In genomic region chr3:44892689-44893088, GRCh38 we compare ENCODE assay signal across 24 cellular contexts. TPM values are rescaled to one million over a fixed set of nuclear protein-coding genes. Genes with fewer than 3 reads are reported as not detected.
DNase-seq lines count a peak whose midpoint lies in the region; ATAC-seq and TF ChIP-seq lines count a peak whose summit lies in the region.
"Had no signal": no experiment of that assay in that cellular context is flagged by ENCODE, and none has a peak within 500 bp of the region (broad histone marks: within the 10 kb centered on the region; RNA-seq: fewer than 3 reads in every experiment).

No MANE protein-coding gene starts in this region.

- H3F3A ChIP-seq in SK-N-SH (replicated peaks; ENCODE audit: insufficient read depth) = peaks cover 3% of the 10 kb centered on the region

- intact Hi-C loops in tibial artery (cut with DNase I; ENCODE audit: low total_unique reads) = no loop called here

- H3K36me3 ChIP-seq in SK-N-SH (replicated peaks in 1 of 2; ENCODE audit: control insufficient read depth in 1 of 2, insufficient read depth in 2 of 2, low read length in 1 of 2) (no peaks in the 10 kb centered on the region), tibial artery (no peaks in the 10 kb centered on the region)
- H3K36me3 ChIP-seq: MG63, transverse colon had no signal

- no peaks in the 10 kb centered on the region for H3K9me3 Mint-ChIP-seq in osteocyte (ENCODE audit: unreplicated experiment)
- H3K9me3 Mint-ChIP-seq: activated CD8-positive, alpha-beta T cell treated with anti-CD3 and anti-CD28 coated beads for 36 hours; central memory CD8-positive, alpha-beta T cell; stimulated activated naive CD8-positive, alpha-beta T cell treated with anti-CD3 and anti-CD28 coated beads, Interleukin-15, Interleukin-2, amounts not matched to agents 100 ng/mL and 50 ng/mL, for 24 hours; T-cell had no signal

- H4K20me1 ChIP-seq in SK-N-SH (ENCODE audit: insufficient read depth) = no peaks in the 10 kb centered on the region

- DNase-seq in HT1080 (ENCODE audit: low read depth) (peak; percentile 47), SK-N-SH (no peak), epithelial cell of prostate (ENCODE audit: low read depth, low spot score) (no peak), osteocyte (ENCODE audit: extremely low spot score, unreplicated experiment) (no peak), tibial artery (no peak), NCI-H774 (lab: John Stamatoyannopoulos, UW) (no peak)
- no peak for DNase-seq in activated naive CD4-positive, alpha-beta T cell treated with Interleukin-2 at 50 U/mL for 16 hours
- DNase-seq: activated CD4-positive, CD25-positive, alpha-beta regulatory T cell treated with anti-CD3 and anti-CD28 coated beads, Interleukin-2, amount 50 U/mL, for 72 hours; activated CD8-positive, alpha-beta T cell treated with anti-CD3 and anti-CD28 coated beads for 36 hours; activated gamma-delta T cell treated with Interleukin-2 at 50 U/mL for 16 hours; AML-193; MG63; nucleus accumbens; SHP77 treated with DMSO at 0.1 percent for 48 hours; stimulated activated CD4-positive, alpha-beta T cell treated with anti-CD3 and anti-CD28 coated beads, Interleukin-4, amount 100 ng/mL, for 24 hours; T-cell; transverse colon had no signal

- CTCF ChIA-PET in SK-N-SH (lab: Yijun Ruan, JAX) = no interaction called here

- peak overlapping the region; percentile 21; the same call in 1 of the 2 replicates for H3K4me2 ChIP-seq in SK-N-SH

- H3K9me2 ChIP-seq in SK-N-SH = no peaks in the 10 kb centered on the region

- H3K4me1 ChIP-seq in SK-N-SH (ENCODE audit: control insufficient read depth in 1 of 2, insufficient read depth in 2 of 2, low read depth in 1 of 2, low read length in 1 of 2) = peaks cover 0 to 6% of the 10 kb centered on the region in 2 experiments; a peak in 3 of 4 replicates
- no peaks in the 10 kb centered on the region for H3K4me1 ChIP-seq in tibial artery
- H3K4me1 ChIP-seq: transverse colon had no signal

- H3K27me3 ChIP-seq in SK-N-SH (ENCODE audit: insufficient read depth) (no peaks in the 10 kb centered on the region), tibial artery (no peaks in the 10 kb centered on the region)
- H3K27me3 ChIP-seq: MG63, transverse colon had no signal

- H3K27me3 Mint-ChIP-seq in osteocyte (ENCODE audit: unreplicated experiment) = no peaks in the 10 kb centered on the region
- H3K27me3 Mint-ChIP-seq: activated CD8-positive, alpha-beta T cell treated with anti-CD3 and anti-CD28 coated beads for 36 hours had no signal

- H2AFZ ChIP-seq in SK-N-SH (ENCODE audit: low read depth) = no peak overlapping the region

- H3K9me3 ChIP-seq in SK-N-SH (no peaks in the 10 kb centered on the region), tibial artery (no peaks in the 10 kb centered on the region)
- H3K9me3 ChIP-seq: MG63, transverse colon had no signal

- H3K4me3 ChIP-seq in SK-N-SH (ENCODE audit: low read depth in 2 of 2, low read length in 1 of 2) (no peak overlapping the region), tibial artery (no peak overlapping the region)
- H3K4me3 ChIP-seq: GM12878, MG63, transverse colon had no signal

- TF ChIP-seq EP300 in SK-N-SH (IDR thresholded peaks at IDR 0.05; ENCODE audit: borderline replicate concordance in 1 of 2, low read depth in 1 of 2, low read length in 1 of 2) = no peak

- H3K27ac ChIP-seq in SK-N-SH (ENCODE audit: low read depth in 2 of 2, low read length in 1 of 2) (peak overlapping the region in 1 of 2 experiments; percentile 61; a peak in 2 of 4 replicates), epithelial cell of prostate (peak overlapping the region; percentile 63), tibial artery (no peak overlapping the region)
- H3K27ac ChIP-seq: HL-60, transverse colon had no signal

- H3K27ac Mint-ChIP-seq in osteocyte (ENCODE audit: unreplicated experiment) = peak overlapping the region; percentile 19
- H3K27ac Mint-ChIP-seq: activated CD8-positive, alpha-beta T cell treated with anti-CD3 and anti-CD28 coated beads for 36 hours; IgD-negative memory B cell; stimulated activated naive CD8-positive, alpha-beta T cell treated with anti-CD3 and anti-CD28 coated beads, Interleukin-15, Interleukin-2, amounts not matched to agents 100 ng/mL and 50 ng/mL, for 24 hours; T-cell had no signal

- POLR2A ChIA-PET in SK-N-SH (lab: Yijun Ruan, JAX) = no interaction called here

- H3K9ac ChIP-seq in SK-N-SH = no peak overlapping the region

- no peak for TF ChIP-seq RAD21 in SK-N-SH (IDR thresholded peaks at IDR 0.05; ENCODE audit: low read length)

- no peak overlapping the region for H3K4me3 Mint-ChIP-seq in osteocyte (ENCODE audit: unreplicated experiment)
- H3K4me3 Mint-ChIP-seq: activated CD8-positive, alpha-beta T cell treated with anti-CD3 and anti-CD28 coated beads for 36 hours; central memory CD8-positive, alpha-beta T cell; IgD-negative memory B cell; stimulated activated naive CD8-positive, alpha-beta T cell treated with anti-CD3 and anti-CD28 coated beads, Interleukin-15, Interleukin-2, amounts not matched to agents 100 ng/mL and 50 ng/mL, for 24 hours; T-cell had no signal

- no peak for TF ChIP-seq CTCF in SK-N-SH (IDR thresholded peaks at IDR 0.05)
- TF ChIP-seq CTCF in osteocyte (IDR thresholded peaks at IDR 0.05) = no peak
- no peak for TF ChIP-seq CTCF in tibial artery (IDR thresholded peaks at IDR 0.05)

- H3K79me2 ChIP-seq in SK-N-SH (ENCODE audit: insufficient read depth) = no peaks in the 10 kb centered on the region

- no peak for ATAC-seq in GM18867 (IDR thresholded peaks at IDR 0.05; ENCODE audit: unreplicated experiment)
- ATAC-seq: activated CD8-positive, alpha-beta T cell treated with anti-CD3 and anti-CD28 coated beads for 36 hours; GM12878; T-cell had no signal

- no peaks in the 10 kb centered on the region for H3K36me3 Mint-ChIP-seq in osteocyte (ENCODE audit: unreplicated experiment)
- H3K36me3 Mint-ChIP-seq: IgD-negative memory B cell, T-cell had no signal

- 34% methylated on average over 3 of the region's 3 CpGs for WGBS in SK-N-SH (ENCODE audit: low lambda C conversion rate)

- peaks cover 31% of the 10 kb centered on the region for H3K4me1 Mint-ChIP-seq in osteocyte (ENCODE audit: unreplicated experiment)
- H3K4me1 Mint-ChIP-seq: central memory CD8-positive, alpha-beta T cell; T-cell had no signal

TF ChIP-seq in SK-N-SH, 30 proteins besides CTCF, POLR2A, EP300 and RAD21:
- TF ChIP-seq JUND (IDR thresholded peaks at IDR 0.05) = peak; percentile 43
- peak; percentile 83 for TF ChIP-seq PBX3 (IDR thresholded peaks at IDR 0.05)
- TF ChIP-seq FOSL2 (IDR thresholded peaks at IDR 0.05; ENCODE audit: borderline replicate concordance, low read depth) = peak; percentile 58; the same call in 1 of the 2 replicates
- TF ChIP-seq USF2 (IDR thresholded peaks at IDR 0.05; ENCODE audit: borderline replicate concordance, low read depth, low read length) = no peak

RNA-seq across cellular contexts. Expression of gene TGM4, which starts 18.3 kb away (rescaled TPM):
- total RNA-seq in HT1080 (2014; rRNA removed; shearing (Covaris generic)) = 0.03 TPM in 1 of 2 replicates, not detected in the other
- 0.05 and 0.09 TPM in 2 replicates for polyA plus RNA-seq in HT1080 (2015; cell fraction: cytosol; rRNA removed)
- 0.03 TPM in 1 of 2 replicates, not detected in the other for polyA plus RNA-seq in HT1080 (2015; cell fraction: nucleus; rRNA removed)
- 0.12 and 0.13 TPM in 2 replicates for polyA plus RNA-seq in SK-N-SH (2012; rRNA removed)
- polyA plus RNA-seq in SK-N-SH (2012; cell fraction: cytosol; rRNA removed) = 0.06 and 0.18 TPM in 2 replicates
- 0.22 and 0.27 TPM in 2 replicates for polyA plus RNA-seq in SK-N-SH (2012; cell fraction: nucleus; rRNA removed)
- total RNA-seq in osteocyte = 0.26 TPM in 1 of 2 replicates, not detected in the other
- total RNA-seq: activated CD8-positive, alpha-beta T cell treated with anti-CD3 and anti-CD28 coated beads for 36 hours; epithelial cell of proximal tubule; GM12878; T-cell; transverse colon had no signal
- polyA plus RNA-seq: GM12878 had no signal

RNA-seq across cellular contexts. Expression of gene TMEM42, which starts 31.0 kb away (rescaled TPM):
- total RNA-seq in HT1080 (2014; rRNA removed; shearing (Covaris generic)) = 4.4 and 5.4 TPM in 2 replicates
- 7.6 and 12.9 TPM in 2 replicates for polyA plus RNA-seq in HT1080 (2015; cell fraction: cytosol; rRNA removed)
- polyA plus RNA-seq in HT1080 (2015; cell fraction: nucleus; rRNA removed) = 10.5 and 14.1 TPM in 2 replicates
- 32.8 and 42.4 TPM in 2 replicates for polyA plus RNA-seq in SK-N-SH (2012; rRNA removed)
- 27.6 and 31.8 TPM in 2 replicates for polyA plus RNA-seq in SK-N-SH (2012; cell fraction: cytosol; rRNA removed)
- 46.9 and 61.1 TPM in 2 replicates for polyA plus RNA-seq in SK-N-SH (2012; cell fraction: nucleus; rRNA removed)
- 18.9 and 19.4 TPM in 2 replicates for total RNA-seq in osteocyte
